Comparison of ENCODE assay signal across 7 cellular contexts in genomic region chr13:63081400-63082014, GRCh38.
"Had no signal": no experiment of that assay in that cellular context is flagged by ENCODE, and none has a peak within 500 bp of the region (broad histone marks: within the 10 kb centered on the region; RNA-seq: fewer than 3 reads in every experiment).

No MANE protein-coding gene starts in this region.

- ATAC-seq: GM12878 had no signal

- H3K4me3 ChIP-seq: GM12878 had no signal

- DNase-seq: GDM1, GF-D8 had no signal

- FAIRE-seq: GM12878, GM12891, GM12892, GM18507, GM19239 had no signal
